ENCODE assay signal across 1 cellular context in the genomic region with DNA sequence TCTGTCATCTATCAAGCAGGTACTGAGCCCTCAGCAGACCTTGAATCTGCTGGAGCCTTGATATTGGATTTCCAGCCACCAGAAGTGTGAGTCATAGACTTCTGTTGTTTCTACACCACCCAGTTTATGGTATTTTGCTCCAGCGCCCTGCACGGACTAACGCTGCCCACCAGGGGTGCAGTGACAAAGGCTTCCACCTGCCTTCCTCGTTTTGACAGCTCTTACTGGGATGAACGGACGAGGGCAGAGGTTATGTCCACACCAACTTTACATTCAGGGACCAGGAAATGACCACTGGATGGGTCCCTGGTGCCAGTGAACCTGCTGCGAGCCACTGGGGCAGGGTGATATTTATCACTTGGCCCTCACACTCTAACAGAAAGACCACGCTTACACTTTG.
TF ChIP-seq lines count a peak whose summit lies in the region.

No MANE protein-coding gene starts in this region.

TF ChIP-seq in HepG2, 621 proteins besides CTCF, POLR2A, EP300 and RAD21 (continued from another document and continues in another):
- TF ChIP-seq JARID2 (CRISPR knock-in tag; IDR thresholded peaks at IDR 0.05; ENCODE audit: insufficient replicate concordance), result no peak
- TF ChIP-seq, protein P1, sequence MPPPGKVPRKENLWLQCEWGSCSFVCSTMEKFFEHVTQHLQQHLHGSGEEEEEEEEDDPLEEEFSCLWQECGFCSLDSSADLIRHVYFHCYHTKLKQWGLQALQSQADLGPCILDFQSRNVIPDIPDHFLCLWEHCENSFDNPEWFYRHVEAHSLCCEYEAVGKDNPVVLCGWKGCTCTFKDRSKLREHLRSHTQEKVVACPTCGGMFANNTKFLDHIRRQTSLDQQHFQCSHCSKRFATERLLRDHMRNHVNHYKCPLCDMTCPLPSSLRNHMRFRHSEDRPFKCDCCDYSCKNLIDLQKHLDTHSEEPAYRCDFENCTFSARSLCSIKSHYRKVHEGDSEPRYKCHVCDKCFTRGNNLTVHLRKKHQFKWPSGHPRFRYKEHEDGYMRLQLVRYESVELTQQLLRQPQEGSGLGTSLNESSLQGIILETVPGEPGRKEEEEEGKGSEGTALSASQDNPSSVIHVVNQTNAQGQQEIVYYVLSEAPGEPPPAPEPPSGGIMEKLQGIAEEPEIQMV (CRISPR knock-in tag; IDR thresholded peaks at IDR 0.05; ENCODE audit: low read depth), result no peak
- TF ChIP-seq, protein P2, sequence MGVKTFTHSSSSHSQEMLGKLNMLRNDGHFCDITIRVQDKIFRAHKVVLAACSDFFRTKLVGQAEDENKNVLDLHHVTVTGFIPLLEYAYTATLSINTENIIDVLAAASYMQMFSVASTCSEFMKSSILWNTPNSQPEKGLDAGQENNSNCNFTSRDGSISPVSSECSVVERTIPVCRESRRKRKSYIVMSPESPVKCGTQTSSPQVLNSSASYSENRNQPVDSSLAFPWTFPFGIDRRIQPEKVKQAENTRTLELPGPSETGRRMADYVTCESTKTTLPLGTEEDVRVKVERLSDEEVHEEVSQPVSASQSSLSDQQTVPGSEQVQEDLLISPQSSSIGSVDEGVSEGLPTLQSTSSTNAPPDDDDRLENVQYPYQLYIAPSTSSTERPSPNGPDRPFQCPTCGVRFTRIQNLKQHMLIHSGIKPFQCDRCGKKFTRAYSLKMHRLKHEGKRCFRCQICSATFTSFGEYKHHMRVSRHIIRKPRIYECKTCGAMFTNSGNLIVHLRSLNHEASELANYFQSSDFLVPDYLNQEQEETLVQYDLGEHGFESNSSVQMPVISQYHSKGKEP (CRISPR knock-in tag; IDR thresholded peaks at IDR 0.05), result no peak
- TF ChIP-seq NAIF1 (CRISPR knock-in tag; IDR thresholded peaks at IDR 0.05; ENCODE audit: borderline replicate concordance), result 0 out of 2 replicates have a peak, but pooled peaks have one; percentile 51
- TF ChIP-seq, protein P3, sequence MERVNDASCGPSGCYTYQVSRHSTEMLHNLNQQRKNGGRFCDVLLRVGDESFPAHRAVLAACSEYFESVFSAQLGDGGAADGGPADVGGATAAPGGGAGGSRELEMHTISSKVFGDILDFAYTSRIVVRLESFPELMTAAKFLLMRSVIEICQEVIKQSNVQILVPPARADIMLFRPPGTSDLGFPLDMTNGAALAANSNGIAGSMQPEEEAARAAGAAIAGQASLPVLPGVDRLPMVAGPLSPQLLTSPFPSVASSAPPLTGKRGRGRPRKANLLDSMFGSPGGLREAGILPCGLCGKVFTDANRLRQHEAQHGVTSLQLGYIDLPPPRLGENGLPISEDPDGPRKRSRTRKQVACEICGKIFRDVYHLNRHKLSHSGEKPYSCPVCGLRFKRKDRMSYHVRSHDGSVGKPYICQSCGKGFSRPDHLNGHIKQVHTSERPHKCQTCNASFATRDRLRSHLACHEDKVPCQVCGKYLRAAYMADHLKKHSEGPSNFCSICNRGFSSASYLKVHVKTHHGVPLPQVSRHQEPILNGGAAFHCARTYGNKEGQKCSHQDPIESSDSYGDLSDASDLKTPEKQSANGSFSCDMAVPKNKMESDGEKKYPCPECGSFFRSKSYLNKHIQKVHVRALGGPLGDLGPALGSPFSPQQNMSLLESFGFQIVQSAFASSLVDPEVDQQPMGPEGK (CRISPR knock-in tag; IDR thresholded peaks at IDR 0.05), result peak; percentile 78
- TF ChIP-seq SP140L (CRISPR knock-in tag; IDR thresholded peaks at IDR 0.05; ENCODE audit: borderline replicate concordance), result no peak
- peak; percentile 84 for TF ChIP-seq ZNF644 (CRISPR knock-in tag; IDR thresholded peaks at IDR 0.05; ENCODE audit: low read depth)
- no peak for TF ChIP-seq ZNF782 (CRISPR knock-in tag; IDR thresholded peaks at IDR 0.05; ENCODE audit: borderline replicate concordance)
- TF ChIP-seq FOXA1 (IDR thresholded peaks at IDR 0.05), result no peak; the same call in 1 of the 2 replicates
- peak; percentile 95 for TF ChIP-seq FOXA1 (CRISPR knock-in tag; IDR thresholded peaks at IDR 0.05)
- TF ChIP-seq TBL1XR1 (IDR thresholded peaks at IDR 0.05; ENCODE audit: borderline replicate concordance, low read length, partially characterized antibody), result no peak
- no peak for TF ChIP-seq MZF1 (CRISPR knock-in tag; IDR thresholded peaks at IDR 0.05; ENCODE audit: borderline replicate concordance)
- TF ChIP-seq ZNF124 (CRISPR knock-in tag; IDR thresholded peaks at IDR 0.05), result no peak
- TF ChIP-seq SOX5 (CRISPR knock-in tag; IDR thresholded peaks at IDR 0.05; ENCODE audit: borderline replicate concordance), result peak; percentile 90
- TF ChIP-seq, protein P4, sequence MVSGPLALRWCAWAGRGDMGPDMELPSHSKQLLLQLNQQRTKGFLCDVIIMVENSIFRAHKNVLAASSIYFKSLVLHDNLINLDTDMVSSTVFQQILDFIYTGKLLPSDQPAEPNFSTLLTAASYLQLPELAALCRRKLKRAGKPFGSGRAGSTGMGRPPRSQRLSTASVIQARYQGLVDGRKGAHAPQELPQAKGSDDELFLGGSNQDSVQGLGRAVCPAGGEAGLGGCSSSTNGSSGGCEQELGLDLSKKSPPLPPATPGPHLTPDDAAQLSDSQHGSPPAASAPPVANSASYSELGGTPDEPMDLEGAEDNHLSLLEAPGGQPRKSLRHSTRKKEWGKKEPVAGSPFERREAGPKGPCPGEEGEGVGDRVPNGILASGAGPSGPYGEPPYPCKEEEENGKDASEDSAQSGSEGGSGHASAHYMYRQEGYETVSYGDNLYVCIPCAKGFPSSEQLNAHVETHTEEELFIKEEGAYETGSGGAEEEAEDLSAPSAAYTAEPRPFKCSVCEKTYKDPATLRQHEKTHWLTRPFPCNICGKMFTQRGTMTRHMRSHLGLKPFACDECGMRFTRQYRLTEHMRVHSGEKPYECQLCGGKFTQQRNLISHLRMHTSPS (CRISPR knock-in tag; IDR thresholded peaks at IDR 0.05; ENCODE audit: low read depth), result peak; percentile 92; the same call in 1 of the 2 replicates
- TF ChIP-seq ZC3H13 (CRISPR knock-in tag; IDR thresholded peaks at IDR 0.05), result no peak
- TF ChIP-seq SETDB1 (CRISPR knock-in tag; IDR thresholded peaks at IDR 0.05; ENCODE audit: borderline replicate concordance), result no peak
- TF ChIP-seq, protein P5, sequence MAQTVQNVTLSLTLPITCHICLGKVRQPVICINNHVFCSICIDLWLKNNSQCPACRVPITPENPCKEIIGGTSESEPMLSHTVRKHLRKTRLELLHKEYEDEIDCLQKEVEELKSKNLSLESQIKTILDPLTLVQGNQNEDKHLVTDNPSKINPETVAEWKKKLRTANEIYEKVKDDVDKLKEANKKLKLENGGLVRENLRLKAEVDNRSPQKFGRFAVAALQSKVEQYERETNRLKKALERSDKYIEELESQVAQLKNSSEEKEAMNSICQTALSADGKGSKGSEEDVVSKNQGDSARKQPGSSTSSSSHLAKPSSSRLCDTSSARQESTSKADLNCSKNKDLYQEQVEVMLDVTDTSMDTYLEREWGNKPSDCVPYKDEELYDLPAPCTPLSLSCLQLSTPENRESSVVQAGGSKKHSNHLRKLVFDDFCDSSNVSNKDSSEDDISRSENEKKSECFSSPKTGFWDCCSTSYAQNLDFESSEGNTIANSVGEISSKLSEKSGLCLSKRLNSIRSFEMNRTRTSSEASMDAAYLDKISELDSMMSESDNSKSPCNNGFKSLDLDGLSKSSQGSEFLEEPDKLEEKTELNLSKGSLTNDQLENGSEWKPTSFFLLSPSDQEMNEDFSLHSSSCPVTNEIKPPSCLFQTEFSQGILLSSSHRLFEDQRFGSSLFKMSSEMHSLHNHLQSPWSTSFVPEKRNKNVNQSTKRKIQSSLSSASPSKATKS (CRISPR knock-in tag; IDR thresholded peaks at IDR 0.05), result peak; percentile 55; the same call in 1 of the 2 replicates
- no peak for TF ChIP-seq ZNF382 (CRISPR knock-in tag; IDR thresholded peaks at IDR 0.05; ENCODE audit: borderline replicate concordance)
- no peak for TF ChIP-seq NBN (conservative IDR thresholded peaks at IDR 0.05)
- TF ChIP-seq KAT8 (CRISPR knock-in tag; IDR thresholded peaks at IDR 0.05), result peak; percentile 82
- no peak for TF ChIP-seq XBP1 (CRISPR knock-in tag; IDR thresholded peaks at IDR 0.05)
- peak; percentile 29; the same call in 1 of the 2 replicates for TF ChIP-seq TCF7 (IDR thresholded peaks at IDR 0.05; ENCODE audit: low read depth)
- TF ChIP-seq JUNB (CRISPR knock-in tag; IDR thresholded peaks at IDR 0.05; ENCODE audit: borderline replicate concordance), result no peak
- peak; percentile 84 for TF ChIP-seq ZNF615 (CRISPR knock-in tag; IDR thresholded peaks at IDR 0.05; ENCODE audit: borderline replicate concordance)
- peak; percentile 76; the same call in 1 of the 2 replicates for TF ChIP-seq ZSCAN29 (CRISPR knock-in tag; conservative IDR thresholded peaks at IDR 0.05)
- no peak for TF ChIP-seq THYN1 (CRISPR knock-in tag; IDR thresholded peaks at IDR 0.05; ENCODE audit: borderline replicate concordance, low read depth)
- TF ChIP-seq POGZ (CRISPR knock-in tag; IDR thresholded peaks at IDR 0.05), result no peak
- TF ChIP-seq KLF9 (CRISPR knock-in tag; IDR thresholded peaks at IDR 0.05; ENCODE audit: low read depth), result no peak
- TF ChIP-seq, protein P6, sequence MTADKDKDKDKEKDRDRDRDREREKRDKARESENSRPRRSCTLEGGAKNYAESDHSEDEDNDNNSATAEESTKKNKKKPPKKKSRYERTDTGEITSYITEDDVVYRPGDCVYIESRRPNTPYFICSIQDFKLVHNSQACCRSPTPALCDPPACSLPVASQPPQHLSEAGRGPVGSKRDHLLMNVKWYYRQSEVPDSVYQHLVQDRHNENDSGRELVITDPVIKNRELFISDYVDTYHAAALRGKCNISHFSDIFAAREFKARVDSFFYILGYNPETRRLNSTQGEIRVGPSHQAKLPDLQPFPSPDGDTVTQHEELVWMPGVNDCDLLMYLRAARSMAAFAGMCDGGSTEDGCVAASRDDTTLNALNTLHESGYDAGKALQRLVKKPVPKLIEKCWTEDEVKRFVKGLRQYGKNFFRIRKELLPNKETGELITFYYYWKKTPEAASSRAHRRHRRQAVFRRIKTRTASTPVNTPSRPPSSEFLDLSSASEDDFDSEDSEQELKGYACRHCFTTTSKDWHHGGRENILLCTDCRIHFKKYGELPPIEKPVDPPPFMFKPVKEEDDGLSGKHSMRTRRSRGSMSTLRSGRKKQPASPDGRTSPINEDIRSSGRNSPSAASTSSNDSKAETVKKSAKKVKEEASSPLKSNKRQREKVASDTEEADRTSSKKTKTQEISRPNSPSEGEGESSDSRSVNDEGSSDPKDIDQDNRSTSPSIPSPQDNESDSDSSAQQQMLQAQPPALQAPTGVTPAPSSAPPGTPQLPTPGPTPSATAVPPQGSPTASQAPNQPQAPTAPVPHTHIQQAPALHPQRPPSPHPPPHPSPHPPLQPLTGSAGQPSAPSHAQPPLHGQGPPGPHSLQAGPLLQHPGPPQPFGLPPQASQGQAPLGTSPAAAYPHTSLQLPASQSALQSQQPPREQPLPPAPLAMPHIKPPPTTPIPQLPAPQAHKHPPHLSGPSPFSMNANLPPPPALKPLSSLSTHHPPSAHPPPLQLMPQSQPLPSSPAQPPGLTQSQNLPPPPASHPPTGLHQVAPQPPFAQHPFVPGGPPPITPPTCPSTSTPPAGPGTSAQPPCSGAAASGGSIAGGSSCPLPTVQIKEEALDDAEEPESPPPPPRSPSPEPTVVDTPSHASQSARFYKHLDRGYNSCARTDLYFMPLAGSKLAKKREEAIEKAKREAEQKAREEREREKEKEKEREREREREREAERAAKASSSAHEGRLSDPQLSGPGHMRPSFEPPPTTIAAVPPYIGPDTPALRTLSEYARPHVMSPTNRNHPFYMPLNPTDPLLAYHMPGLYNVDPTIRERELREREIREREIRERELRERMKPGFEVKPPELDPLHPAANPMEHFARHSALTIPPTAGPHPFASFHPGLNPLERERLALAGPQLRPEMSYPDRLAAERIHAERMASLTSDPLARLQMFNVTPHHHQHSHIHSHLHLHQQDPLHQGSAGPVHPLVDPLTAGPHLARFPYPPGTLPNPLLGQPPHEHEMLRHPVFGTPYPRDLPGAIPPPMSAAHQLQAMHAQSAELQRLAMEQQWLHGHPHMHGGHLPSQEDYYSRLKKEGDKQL (CRISPR knock-in tag; IDR thresholded peaks at IDR 0.05; ENCODE audit: low read depth), result 0 out of 2 replicates have a peak, but pooled peaks have one; percentile 22
- peak; percentile 89 for TF ChIP-seq HOXA5 (CRISPR knock-in tag; IDR thresholded peaks at IDR 0.05)
- TF ChIP-seq ZSCAN31 (CRISPR knock-in tag; IDR thresholded peaks at IDR 0.05; ENCODE audit: low read depth), result no peak; the same call in 1 of the 2 replicates
- no peak for TF ChIP-seq ZNF143 (CRISPR knock-in tag; IDR thresholded peaks at IDR 0.05)
- peak; percentile 79; the same call in 1 of the 2 replicates for TF ChIP-seq ZNF232 (CRISPR knock-in tag; IDR thresholded peaks at IDR 0.05; ENCODE audit: borderline replicate concordance)
- TF ChIP-seq, protein P7, sequence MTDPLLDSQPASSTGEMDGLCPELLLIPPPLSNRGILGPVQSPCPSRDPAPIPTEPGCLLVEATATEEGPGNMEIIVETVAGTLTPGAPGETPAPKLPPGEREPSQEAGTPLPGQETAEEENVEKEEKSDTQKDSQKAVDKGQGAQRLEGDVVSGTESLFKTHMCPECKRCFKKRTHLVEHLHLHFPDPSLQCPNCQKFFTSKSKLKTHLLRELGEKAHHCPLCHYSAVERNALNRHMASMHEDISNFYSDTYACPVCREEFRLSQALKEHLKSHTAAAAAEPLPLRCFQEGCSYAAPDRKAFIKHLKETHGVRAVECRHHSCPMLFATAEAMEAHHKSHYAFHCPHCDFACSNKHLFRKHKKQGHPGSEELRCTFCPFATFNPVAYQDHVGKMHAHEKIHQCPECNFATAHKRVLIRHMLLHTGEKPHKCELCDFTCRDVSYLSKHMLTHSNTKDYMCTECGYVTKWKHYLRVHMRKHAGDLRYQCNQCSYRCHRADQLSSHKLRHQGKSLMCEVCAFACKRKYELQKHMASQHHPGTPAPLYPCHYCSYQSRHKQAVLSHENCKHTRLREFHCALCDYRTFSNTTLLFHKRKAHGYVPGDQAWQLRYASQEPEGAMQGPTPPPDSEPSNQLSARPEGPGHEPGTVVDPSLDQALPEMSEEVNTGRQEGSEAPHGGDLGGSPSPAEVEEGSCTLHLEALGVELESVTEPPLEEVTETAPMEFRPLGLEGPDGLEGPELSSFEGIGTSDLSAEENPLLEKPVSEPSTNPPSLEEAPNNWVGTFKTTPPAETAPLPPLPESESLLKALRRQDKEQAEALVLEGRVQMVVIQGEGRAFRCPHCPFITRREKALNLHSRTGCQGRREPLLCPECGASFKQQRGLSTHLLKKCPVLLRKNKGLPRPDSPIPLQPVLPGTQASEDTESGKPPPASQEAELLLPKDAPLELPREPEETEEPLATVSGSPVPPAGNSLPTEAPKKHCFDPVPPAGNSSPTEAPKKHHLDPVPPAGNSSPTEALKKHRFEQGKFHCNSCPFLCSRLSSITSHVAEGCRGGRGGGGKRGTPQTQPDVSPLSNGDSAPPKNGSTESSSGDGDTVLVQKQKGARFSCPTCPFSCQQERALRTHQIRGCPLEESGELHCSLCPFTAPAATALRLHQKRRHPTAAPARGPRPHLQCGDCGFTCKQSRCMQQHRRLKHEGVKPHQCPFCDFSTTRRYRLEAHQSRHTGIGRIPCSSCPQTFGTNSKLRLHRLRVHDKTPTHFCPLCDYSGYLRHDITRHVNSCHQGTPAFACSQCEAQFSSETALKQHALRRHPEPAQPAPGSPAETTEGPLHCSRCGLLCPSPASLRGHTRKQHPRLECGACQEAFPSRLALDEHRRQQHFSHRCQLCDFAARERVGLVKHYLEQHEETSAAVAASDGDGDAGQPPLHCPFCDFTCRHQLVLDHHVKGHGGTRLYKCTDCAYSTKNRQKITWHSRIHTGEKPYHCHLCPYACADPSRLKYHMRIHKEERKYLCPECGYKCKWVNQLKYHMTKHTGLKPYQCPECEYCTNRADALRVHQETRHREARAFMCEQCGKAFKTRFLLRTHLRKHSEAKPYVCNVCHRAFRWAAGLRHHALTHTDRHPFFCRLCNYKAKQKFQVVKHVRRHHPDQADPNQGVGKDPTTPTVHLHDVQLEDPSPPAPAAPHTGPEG (CRISPR knock-in tag; IDR thresholded peaks at IDR 0.05), result peak; percentile 83
- peak; percentile 91 for TF ChIP-seq MIXL1 (CRISPR knock-in tag; IDR thresholded peaks at IDR 0.05)
- no peak for TF ChIP-seq ZC3H4 (CRISPR knock-in tag; IDR thresholded peaks at IDR 0.05; ENCODE audit: borderline replicate concordance)
